28 cellular contexts compared by ENCODE assay signal in genomic region chr7:111394891-111395290, GRCh38.
"Had no signal": no experiment of that assay in that cellular context is flagged by ENCODE, and none has a peak within 500 bp of the region (broad histone marks: within the 10 kb centered on the region; RNA-seq: fewer than 3 reads in every experiment).

No MANE protein-coding gene starts in this region.

- H3K9me3 ChIP-seq: mucosa of descending colon, right atrium auricular region, tibial artery, upper lobe of right lung had no signal

- H3K27ac ChIP-seq: brain microvascular endothelial cell, coronary artery, dorsolateral prefrontal cortex, gastrocnemius medialis, right atrium auricular region, tibial artery, upper lobe of right lung had no signal

- DNase-seq: activated CD4-positive, alpha-beta T cell treated with anti-CD3 and anti-CD28 coated beads for 1 hour; activated CD4-positive, alpha-beta T cell treated with anti-CD3 and anti-CD28 coated beads, Interleukin-2, amount 10 ng/mL, durations not matched to agents 7 days and 5 days; activated CD8-positive, alpha-beta T cell treated with anti-CD3 and anti-CD28 coated beads for 36 hours; activated gamma-delta T cell treated with Interleukin-2 at 50 U/mL for 16 hours; activated naive CD4-positive, alpha-beta T cell treated with anti-CD3 and anti-CD28 coated beads, Interleukin-2, amount 50 U/mL, for 16 hours; activated T-cell treated with anti-CD3 and anti-CD28 coated beads, Interleukin-2, amount 50 U/mL, for 4 hours; amniotic stem cell; brain microvascular endothelial cell; dorsolateral prefrontal cortex; effector memory CD4-positive, alpha-beta T cell; gastrocnemius medialis; glutamatergic neuron; left ventricle myocardium inferior; mucosa of descending colon; stimulated activated CD4-positive, alpha-beta T cell treated with anti-CD3 and anti-CD28 coated beads, Interleukin-1b, Interleukin-23, amount 100 ng/mL, for 48 hours; stimulated activated CD4-positive, alpha-beta T cell treated with anti-CD3 and anti-CD28 coated beads, Interleukin-4, amount 100 ng/mL, for 4 hours; stimulated activated CD8-positive, alpha-beta memory T cell treated with anti-CD3 and anti-CD28 coated beads, Interleukin-4, amount 100 ng/mL, for 48 hours; stimulated activated naive CD8-positive, alpha-beta T cell treated with anti-CD3 and anti-CD28 coated beads, Interleukin-15, amount 100 ng/mL, for 72 hours; substantia nigra; tibial artery; upper lobe of right lung had no signal

- H3K4me3 ChIP-seq: coronary artery, dorsolateral prefrontal cortex, gastrocnemius medialis, left ventricle myocardium inferior, lung, mucosa of descending colon, right atrium auricular region, smooth muscle cell, tibial artery, upper lobe of right lung had no signal

- ATAC-seq: activated CD8-positive, alpha-beta T cell treated with anti-CD3 and anti-CD28 coated beads for 36 hours; activated T-cell treated with anti-CD3 and anti-CD28 coated beads, Interleukin-2, amount 50 U/mL, for 4 hours; activated T-helper 17 cell treated with anti-CD3 and anti-CD28 coated beads, Interleukin-2, amount 50 U/mL, for 72 hours; gastrocnemius medialis; mucosa of descending colon; natural killer cell treated with Interleukin-12 subunit alpha and Interleukin-12 subunit beta and Interleukin-15 and Interleukin-18, amount 100 ng/mL, for 72 hours; stimulated activated memory B cell treated with anti-CD40 and anti-IgM and Interleukin-4, amounts not matched to agents 10 μg/mL and 1 μg/mL and 100 μg/mL, for 72 hours; stimulated activated naive CD8-positive, alpha-beta T cell treated with anti-CD3 and anti-CD28 coated beads, Interleukin-15, amount 100 ng/mL, for 72 hours; upper lobe of right lung had no signal

- H3K27me3 ChIP-seq: brain microvascular endothelial cell, dorsolateral prefrontal cortex, gastrocnemius medialis, right atrium auricular region, tibial artery, upper lobe of right lung had no signal

- H3K36me3 ChIP-seq: brain microvascular endothelial cell, gastrocnemius medialis, left ventricle myocardium inferior, right atrium auricular region, tibial artery, upper lobe of right lung had no signal

- H3K4me2 ChIP-seq: smooth muscle cell had no signal
